32 cellular contexts compared by ENCODE assay signal in genomic region chr19:5062195-5062594, GRCh38.
"Had no signal": no experiment of that assay in that cellular context is flagged by ENCODE, and none has a peak within 500 bp of the region (broad histone marks: within the 10 kb centered on the region; RNA-seq: fewer than 3 reads in every experiment).

No MANE protein-coding gene starts in this region.

- H3K4me3 Mint-ChIP-seq: effector memory CD8-positive, alpha-beta T cell; mesothelial cell of epicardium; naive B cell; natural killer cell treated with Interleukin-12 subunit alpha and Interleukin-12 subunit beta and Interleukin-15 and Interleukin-18, amount 100 ng/mL, for 72 hours; neural progenitor cell; stimulated activated naive CD8-positive, alpha-beta T cell treated with anti-CD3 and anti-CD28 coated beads, Interleukin-15, amount 100 ng/mL, for 72 hours had no signal

- H2AFZ ChIP-seq: neural progenitor cell had no signal

- H3K9me3 Mint-ChIP-seq: natural killer cell treated with Interleukin-12 subunit alpha and Interleukin-12 subunit beta and Interleukin-15 and Interleukin-18, amount 100 ng/mL, for 72 hours had no signal

- ATAC-seq: effector memory CD8-positive, alpha-beta T cell; esophagus mucosa; gastroesophageal sphincter; heart right ventricle; left cardiac atrium; left lung; mucosa of descending colon; natural killer cell treated with Interleukin-12 subunit alpha and Interleukin-12 subunit beta and Interleukin-15 and Interleukin-18, amount 100 ng/mL, for 72 hours; sciatic nerve; stimulated activated naive CD8-positive, alpha-beta T cell treated with anti-CD3 and anti-CD28 coated beads, Interleukin-15, amount 100 ng/mL, for 72 hours; upper lobe of right lung had no signal

- DNase-seq: cortex of kidney; effector memory CD8-positive, alpha-beta T cell; foreskin fibroblast; heart right ventricle; hippocampal formation; left cardiac atrium; left lung; mesenchymal stem cell; mucosa of descending colon; naive B cell; nucleus accumbens; stimulated activated CD4-positive, alpha-beta T cell treated with anti-CD3 and anti-CD28 coated beads, Interleukin-12 subunit alpha, Interleukin-12 subunit beta, amount 100 ng/mL, for 4 hours; stimulated activated CD4-positive, alpha-beta T cell treated with anti-CD3 and anti-CD28 coated beads, Interleukin-1b, Interleukin-23, amount 100 ng/mL, for 48 hours; stimulated activated CD4-positive, alpha-beta T cell treated with anti-CD3 and anti-CD28 coated beads, Interleukin-4, amount 100 ng/mL, for 1 hour; stimulated activated CD8-positive, alpha-beta memory T cell treated with anti-CD3 and anti-CD28 coated beads, Interleukin-4, amount 100 ng/mL, for 48 hours; stimulated activated naive CD4-positive, alpha-beta T cell; stimulated activated naive CD8-positive, alpha-beta T cell treated with anti-CD3 and anti-CD28 coated beads, Interleukin-15, amount 100 ng/mL, for 72 hours; transverse colon; upper lobe of right lung had no signal

- H3K27me3 Mint-ChIP-seq: effector memory CD8-positive, alpha-beta T cell; naive B cell; natural killer cell treated with Interleukin-12 subunit alpha and Interleukin-12 subunit beta and Interleukin-15 and Interleukin-18, amount 100 ng/mL, for 72 hours; stimulated activated naive CD8-positive, alpha-beta T cell treated with anti-CD3 and anti-CD28 coated beads, Interleukin-15, amount 100 ng/mL, for 72 hours had no signal

- H3K4me2 ChIP-seq: neural progenitor cell, smooth muscle cell had no signal

- FAIRE-seq: endometrium, islet of Langerhans had no signal

- H3K4me1 ChIP-seq: left lung, transverse colon, upper lobe of right lung had no signal

- H3K9me3 ChIP-seq: prostate gland, suprapubic skin, upper lobe of right lung, vagina had no signal

- H3K27ac ChIP-seq: epithelial cell of prostate, gastroesophageal sphincter, heart right ventricle, left lung, neural progenitor cell, suprapubic skin, transverse colon, upper lobe of right lung, vagina had no signal

- H3K36me3 ChIP-seq: prostate gland had no signal

- H3K27me3 ChIP-seq: gastroesophageal sphincter, heart right ventricle, left lung, neural progenitor cell, suprapubic skin, transverse colon, upper lobe of right lung, vagina had no signal

- H3K27ac Mint-ChIP-seq: mesothelial cell of epicardium; natural killer cell treated with Interleukin-12 subunit alpha and Interleukin-12 subunit beta and Interleukin-15 and Interleukin-18, amount 100 ng/mL, for 72 hours; neural progenitor cell had no signal

- H3K4me3 ChIP-seq: gastroesophageal sphincter, heart right ventricle, left lung, mucosa of descending colon, neural progenitor cell, prostate gland, smooth muscle cell, suprapubic skin, transverse colon, upper lobe of right lung, vagina had no signal

- H3K4me1 Mint-ChIP-seq: stimulated activated naive CD8-positive, alpha-beta T cell treated with anti-CD3 and anti-CD28 coated beads, Interleukin-15, amount 100 ng/mL, for 72 hours had no signal

- H3K9ac ChIP-seq: neural progenitor cell had no signal
